Comparison of ENCODE assay signal across 15 cellular contexts in the genomic region with DNA sequence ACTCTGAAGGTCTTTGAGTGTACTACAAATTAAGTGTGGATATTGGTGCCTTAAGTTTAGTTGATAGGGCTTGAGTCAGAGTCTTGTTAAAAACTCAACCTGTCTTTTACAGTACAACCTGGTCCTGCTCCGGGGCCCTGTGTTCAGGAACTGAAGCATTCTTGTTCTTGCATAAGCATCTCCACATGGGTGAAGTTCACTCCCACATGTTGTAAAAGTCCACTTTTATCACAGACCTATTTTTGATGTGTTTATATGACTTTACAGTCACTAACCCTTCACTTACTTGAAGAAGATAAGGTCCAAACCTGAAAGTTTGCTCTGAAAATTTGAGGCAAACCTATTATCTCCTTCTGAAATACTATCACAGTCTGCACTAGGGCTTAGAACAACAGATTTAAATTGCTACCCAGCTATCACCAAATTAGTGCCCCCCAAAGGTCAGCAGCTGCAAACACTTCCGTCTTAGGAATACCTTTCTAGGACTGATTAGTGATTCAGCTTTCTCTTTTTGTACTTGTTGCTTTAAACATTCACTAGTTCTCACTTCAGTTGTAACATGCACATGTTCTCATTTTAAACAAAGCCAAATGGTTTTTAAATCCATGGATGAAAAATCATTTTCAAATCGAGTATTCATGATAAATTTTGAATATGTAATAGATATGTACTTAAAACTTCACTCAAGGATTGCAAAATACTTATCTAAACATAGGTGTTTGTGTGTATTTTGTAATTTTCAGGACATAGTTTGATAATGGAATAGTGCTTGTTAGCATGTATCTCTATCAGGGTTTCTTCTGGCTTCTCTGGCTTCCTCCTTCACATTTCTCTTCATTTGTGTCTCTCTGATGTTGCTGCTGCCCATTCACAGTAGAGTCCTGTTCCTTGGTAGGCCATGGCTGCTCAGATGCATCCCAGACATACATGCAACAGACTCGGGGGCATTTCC.
"Had no signal": no experiment of that assay in that cellular context is flagged by ENCODE, and none has a peak within 500 bp of the region (broad histone marks: within the 10 kb centered on the region; RNA-seq: fewer than 3 reads in every experiment).

No MANE protein-coding gene starts in this region.

- H3K27me3 ChIP-seq: heart right ventricle, ovary had no signal

- H3K4me1 Mint-ChIP-seq: activated B cell treated with CpG ODN at 0.5 μM for 24 hours; activated CD4-positive, alpha-beta T cell treated with anti-CD3 and anti-CD28 coated beads, Interleukin-2, amount 10 ng/mL, durations not matched to agents 24 days and 14 days; activated naive CD8-positive, alpha-beta T cell treated with anti-CD3 and anti-CD28 coated beads, Interleukin-2, amount 50 U/mL, for 24 hours; T-helper 17 cell had no signal

- FAIRE-seq: astrocyte, colon, frontal cortex had no signal

- H3K27ac ChIP-seq: heart right ventricle, ovary had no signal

- H3K4me3 Mint-ChIP-seq: activated B cell treated with CpG ODN at 0.5 μM for 24 hours; activated CD4-positive, alpha-beta T cell treated with anti-CD3 and anti-CD28 coated beads, Interleukin-2, amount 10 ng/mL, durations not matched to agents 24 days and 14 days; activated naive CD8-positive, alpha-beta T cell treated with anti-CD3 and anti-CD28 coated beads, Interleukin-2, amount 50 U/mL, for 24 hours; activated T-helper 1 cell treated with anti-CD3 and anti-CD28 coated beads, Interleukin-12 subunit alpha, Interleukin-12 subunit beta, Interleukin-2, Interleukin-4 antibody, amounts not matched to agents 30 ng/mL and 10 ng/mL and 1 ng/mL, durations not matched to agents 14 hours and 24 hours and 36 hours; T-helper 17 cell had no signal

- H3K9me3 Mint-ChIP-seq: activated B cell treated with CpG ODN at 0.5 μM for 24 hours; activated CD4-positive, alpha-beta T cell treated with anti-CD3 and anti-CD28 coated beads, Interleukin-2, amount 10 ng/mL, durations not matched to agents 24 days and 14 days; activated naive CD8-positive, alpha-beta T cell treated with anti-CD3 and anti-CD28 coated beads, Interleukin-2, amount 50 U/mL, for 24 hours; activated T-helper 1 cell treated with anti-CD3 and anti-CD28 coated beads, Interleukin-12 subunit alpha, Interleukin-12 subunit beta, Interleukin-2, Interleukin-4 antibody, amounts not matched to agents 30 ng/mL and 10 ng/mL and 1 ng/mL, durations not matched to agents 14 hours and 24 hours and 36 hours had no signal

- H3K4me1 ChIP-seq: heart right ventricle had no signal

- ATAC-seq: activated naive CD8-positive, alpha-beta T cell treated with anti-CD3 and anti-CD28 coated beads, Interleukin-2, amount 50 U/mL, for 24 hours; heart right ventricle; stimulated activated naive CD8-positive, alpha-beta T cell treated with anti-CD3 and anti-CD28 coated beads, Interleukin-15, Interleukin-2, amounts not matched to agents 100 U/mL and 50 U/mL, for 24 hours; T-helper 17 cell had no signal

- H3K27me3 Mint-ChIP-seq: activated B cell treated with CpG ODN at 0.5 μM for 24 hours; activated CD4-positive, alpha-beta T cell treated with anti-CD3 and anti-CD28 coated beads, Interleukin-2, amount 10 ng/mL, durations not matched to agents 24 days and 14 days; activated naive CD8-positive, alpha-beta T cell treated with anti-CD3 and anti-CD28 coated beads, Interleukin-2, amount 50 U/mL, for 24 hours; T-helper 17 cell had no signal

- H3K4me3 ChIP-seq: heart right ventricle, ovary had no signal

- DNase-seq: activated B cell treated with CpG ODN at 0.5 μM for 24 hours; activated CD4-positive, alpha-beta T cell treated with anti-CD3 and anti-CD28 coated beads, Interleukin-2, amount 10 ng/mL, durations not matched to agents 24 days and 14 days; activated naive CD4-positive, alpha-beta T cell treated with Interleukin-2 at 50 U/mL for 16 hours; activated naive CD8-positive, alpha-beta T cell treated with anti-CD3 and anti-CD28 coated beads, Interleukin-2, amount 50 U/mL, for 24 hours; heart right ventricle; kidney glomerular epithelial cell; ovary; stimulated activated CD4-positive, alpha-beta T cell treated with anti-CD3 and anti-CD28 coated beads, Interleukin-4, amount 100 ng/mL, for 1 hour; stimulated activated CD8-positive, alpha-beta memory T cell treated with anti-CD3 and anti-CD28 coated beads, Interleukin-4, amount 100 ng/mL, for 48 hours; stimulated activated naive CD8-positive, alpha-beta T cell treated with anti-CD3 and anti-CD28 coated beads, Interleukin-15, Interleukin-2, amounts not matched to agents 100 U/mL and 50 U/mL, for 24 hours; T-helper 17 cell had no signal

- H3K36me3 ChIP-seq: heart right ventricle, ovary had no signal

- H3K9me3 ChIP-seq: heart right ventricle, ovary had no signal

- H3K27ac Mint-ChIP-seq: activated B cell treated with CpG ODN at 0.5 μM for 24 hours; activated CD4-positive, alpha-beta T cell treated with anti-CD3 and anti-CD28 coated beads, Interleukin-2, amount 10 ng/mL, durations not matched to agents 24 days and 14 days; activated naive CD8-positive, alpha-beta T cell treated with anti-CD3 and anti-CD28 coated beads, Interleukin-2, amount 50 U/mL, for 24 hours; activated T-helper 1 cell treated with anti-CD3 and anti-CD28 coated beads, Interleukin-12 subunit alpha, Interleukin-12 subunit beta, Interleukin-2, Interleukin-4 antibody, amounts not matched to agents 30 ng/mL and 10 ng/mL and 1 ng/mL, durations not matched to agents 14 hours and 24 hours and 36 hours; T-helper 17 cell had no signal
